Comparison of ENCODE assay signal across 8 cellular contexts in genomic region chr1:95073446-95073845, GRCh38. TPM values are rescaled to one million over a fixed set of nuclear protein-coding genes. Genes with fewer than 3 reads are reported as not detected.
A peak's percentile ranks its signal among the peaks of the same experiment; 100 is the strongest.
DNase-seq lines count a peak whose midpoint lies in the region; ATAC-seq, FAIRE-seq and TF ChIP-seq lines count a peak whose summit lies in the region.

No MANE protein-coding gene starts in this region.

- peak overlapping the region; percentile 98 for H3K27ac Mint-ChIP-seq in activated CD4-positive, alpha-beta T cell treated with anti-CD3 and anti-CD28 coated beads for 36 hours
- peak overlapping the region; percentile 91 for H3K27ac Mint-ChIP-seq in activated naive CD8-positive, alpha-beta T cell treated with anti-CD3 and anti-CD28 coated beads, Interleukin-2, amount 10 ng/mL, durations not matched to agents 7 days and 5 days

- no peaks in the 10 kb centered on the region for H3K27me3 ChIP-seq in thymus (ENCODE audit: control insufficient read depth, insufficient read depth)

- ATAC-seq in activated CD4-positive, alpha-beta T cell treated with anti-CD3 and anti-CD28 coated beads for 36 hours: no peak
- no peak for ATAC-seq in activated naive CD8-positive, alpha-beta T cell treated with anti-CD3 and anti-CD28 coated beads, Interleukin-2, amount 10 ng/mL, durations not matched to agents 7 days and 5 days (ENCODE audit: low read depth)
- ATAC-seq in HG03469 (IDR thresholded peaks at IDR 0.05; ENCODE audit: unreplicated experiment): no peak

- peak overlapping the region; percentile 96 to 97 for H3K27ac ChIP-seq in kidney (ENCODE audit: low read depth in 2 of 2, low read length in 2 of 2)
- peak overlapping the region; percentile 88 for H3K27ac ChIP-seq in thymus (ENCODE audit: low read depth)

- H3K4me3 Mint-ChIP-seq in activated CD4-positive, alpha-beta T cell treated with anti-CD3 and anti-CD28 coated beads for 36 hours: peak overlapping the region; percentile 91
- peak overlapping the region; percentile 90 for H3K4me3 Mint-ChIP-seq in activated naive CD8-positive, alpha-beta T cell treated with anti-CD3 and anti-CD28 coated beads, Interleukin-2, amount 10 ng/mL, durations not matched to agents 7 days and 5 days

- H3K4me1 Mint-ChIP-seq in activated CD4-positive, alpha-beta T cell treated with anti-CD3 and anti-CD28 coated beads for 36 hours: peaks cover 17% of the 10 kb centered on the region
- H3K4me1 Mint-ChIP-seq in activated naive CD8-positive, alpha-beta T cell treated with anti-CD3 and anti-CD28 coated beads, Interleukin-2, amount 10 ng/mL, durations not matched to agents 7 days and 5 days: peaks cover 14% of the 10 kb centered on the region

- no peak for DNase-seq in activated CD4-positive, alpha-beta T cell treated with anti-CD3 and anti-CD28 coated beads for 36 hours
- DNase-seq in activated CD4-positive, alpha-beta T cell treated with anti-CD3 and anti-CD28 coated beads for 4 hours: no peak
- DNase-seq in activated naive CD8-positive, alpha-beta T cell treated with anti-CD3 and anti-CD28 coated beads, Interleukin-2, amount 10 ng/mL, durations not matched to agents 7 days and 5 days: no peak
- DNase-seq in kidney: no peak
- DNase-seq in D721Med (ENCODE audit: insufficient read length, low spot score): no peak
- DNase-seq in AG08395 (ENCODE audit: low spot score): no peak

- FAIRE-seq in kidney (lab: Jason Lieb, UNC) (no peak), D721Med (lab: Jason Lieb, UNC) (no peak)

- H3K4me1 ChIP-seq in kidney (ENCODE audit: control insufficient read depth in 1 of 2, insufficient read depth in 1 of 2, low read depth in 1 of 2, low read length in 2 of 2): peaks cover 0 to 12% of the 10 kb centered on the region in 2 donors
- peaks cover 6% of the 10 kb centered on the region for H3K4me1 ChIP-seq in thymus (ENCODE audit: control insufficient read depth, insufficient read depth, low read length)

- H3K36me3 ChIP-seq in kidney (ENCODE audit: control insufficient read depth in 1 of 2, insufficient read depth in 2 of 2, low read length in 2 of 2): no peaks in the 10 kb centered on the region
- no peaks in the 10 kb centered on the region for H3K36me3 ChIP-seq in thymus (ENCODE audit: control insufficient read depth, insufficient read depth)

- peak overlapping the region; percentile 91 to 97 for H3K9ac ChIP-seq in kidney (ENCODE audit: low read length in 2 of 2)

- H3K36me3 Mint-ChIP-seq in activated CD4-positive, alpha-beta T cell treated with anti-CD3 and anti-CD28 coated beads for 36 hours (ENCODE audit: low read depth): peaks cover 2% of the 10 kb centered on the region
- H3K36me3 Mint-ChIP-seq in activated naive CD8-positive, alpha-beta T cell treated with anti-CD3 and anti-CD28 coated beads, Interleukin-2, amount 10 ng/mL, durations not matched to agents 7 days and 5 days: peaks cover 2% of the 10 kb centered on the region

- intact Hi-C loops in activated CD4-positive, alpha-beta T cell treated with anti-CD3 and anti-CD28 coated beads for 36 hours (cut with DNase I, micrococcal nuclease): loop anchor here (1.0 to 10.0 kb wide), 6 partner anchors 43 to 1726 kb away; partner anchors contain the start of genes ABCD3 (in 1 of the 2), DR1 (in 1 of the 2), F3 (in 1 of the 2) and RWDD3 (in 1 of the 2)
- intact Hi-C loops in kidney (cut with DNase I): no loop called here

- H3K4me3 ChIP-seq in kidney (ENCODE audit: low read length in 2 of 2): peak overlapping the region; percentile 97 to 99
- H3K4me3 ChIP-seq in thymus (ENCODE audit: low read length): peak overlapping the region; percentile 98

- H3K9me3 Mint-ChIP-seq in activated CD4-positive, alpha-beta T cell treated with anti-CD3 and anti-CD28 coated beads for 36 hours (ENCODE audit: low read depth): no peaks in the 10 kb centered on the region
- H3K9me3 Mint-ChIP-seq in activated naive CD8-positive, alpha-beta T cell treated with anti-CD3 and anti-CD28 coated beads, Interleukin-2, amount 10 ng/mL, durations not matched to agents 7 days and 5 days: no peaks in the 10 kb centered on the region

- CTCF ChIA-PET in activated CD4-positive, alpha-beta T cell treated with anti-CD3 and anti-CD28 coated beads for 36 hours (lab: Charles Lee): interaction anchor here (0.8 to 1.6 kb wide), 7 partner anchors 10 to 689 kb away, joined by 3 to 8 read pairs (median 6); partner anchors contain the start of gene RWDD3

- H3K9me3 ChIP-seq in kidney (ENCODE audit: control insufficient read depth in 1 of 2, low read length in 2 of 2) (no peaks in the 10 kb centered on the region), thymus (ENCODE audit: control insufficient read depth) (no peaks in the 10 kb centered on the region)

- no peak for TF ChIP-seq CTCF in kidney (IDR thresholded peaks at IDR 0.05; ENCODE audit: borderline replicate concordance, extremely low read depth, insufficient read depth)
- no peak for TF ChIP-seq CTCF in D721Med (IDR thresholded peaks at IDR 0.05; ENCODE audit: insufficient read depth, missing control alignments)

- peaks cover 2% of the 10 kb centered on the region for H3K27me3 Mint-ChIP-seq in activated CD4-positive, alpha-beta T cell treated with anti-CD3 and anti-CD28 coated beads for 36 hours
- peaks cover 3% of the 10 kb centered on the region for H3K27me3 Mint-ChIP-seq in activated naive CD8-positive, alpha-beta T cell treated with anti-CD3 and anti-CD28 coated beads, Interleukin-2, amount 10 ng/mL, durations not matched to agents 7 days and 5 days

- 32% methylated on average over 3 of the region's 3 CpGs for WGBS in thymus

- POLR2A ChIA-PET in activated CD4-positive, alpha-beta T cell treated with anti-CD3 and anti-CD28 coated beads for 36 hours (lab: Charles Lee): interaction anchor here (1.8 kb wide), 1 partner anchor 161 kb away, joined by 8 read pairs; the partner anchor contains the start of gene RWDD3
- POLR2A ChIA-PET in activated naive CD8-positive, alpha-beta T cell treated with anti-CD3 and anti-CD28 coated beads, Interleukin-2, amount 10 ng/mL, durations not matched to agents 7 days and 5 days (lab: Charles Lee): interaction anchor here (2.6 kb wide), 1 partner anchor 161 kb away, joined by 17 read pairs; the partner anchor contains the start of gene RWDD3

RNA-seq across cellular contexts. Expression of gene ALG14, which starts 0.7 kb away (rescaled TPM):
- total RNA-seq in activated CD4-positive, alpha-beta T cell treated with anti-CD3 and anti-CD28 coated beads for 36 hours: 1 to 10 TPM; 5.3 to 7.3 TPM
- 1 to 10 TPM; 1.8 to 2.1 TPM for total RNA-seq in activated naive CD8-positive, alpha-beta T cell treated with anti-CD3 and anti-CD28 coated beads, Interleukin-2, amount 10 ng/mL, durations not matched to agents 7 days and 5 days
- total RNA-seq in kidney: 8.6 TPM
- polyA plus RNA-seq in kidney (ENCODE audit: insufficient read depth, low read depth, low replicate concordance): 11.3 TPM
- 1.3 TPM for polyA plus RNA-seq in thymus

RNA-seq across cellular contexts. Expression of gene TLCD4, which starts 43.7 kb away (rescaled TPM):
- under 1 TPM; 0.19 to 0.25 TPM for total RNA-seq in activated CD4-positive, alpha-beta T cell treated with anti-CD3 and anti-CD28 coated beads for 36 hours
- under 1 TPM; 0.03 to 0.06 TPM for total RNA-seq in activated naive CD8-positive, alpha-beta T cell treated with anti-CD3 and anti-CD28 coated beads, Interleukin-2, amount 10 ng/mL, durations not matched to agents 7 days and 5 days
- 7.1 TPM for total RNA-seq in kidney
- polyA plus RNA-seq in kidney (ENCODE audit: insufficient read depth, low read depth, low replicate concordance) (2.4 TPM), thymus (0.71 TPM)
